Comparison of ENCODE assay signal across 13 cellular contexts in the genomic region with DNA sequence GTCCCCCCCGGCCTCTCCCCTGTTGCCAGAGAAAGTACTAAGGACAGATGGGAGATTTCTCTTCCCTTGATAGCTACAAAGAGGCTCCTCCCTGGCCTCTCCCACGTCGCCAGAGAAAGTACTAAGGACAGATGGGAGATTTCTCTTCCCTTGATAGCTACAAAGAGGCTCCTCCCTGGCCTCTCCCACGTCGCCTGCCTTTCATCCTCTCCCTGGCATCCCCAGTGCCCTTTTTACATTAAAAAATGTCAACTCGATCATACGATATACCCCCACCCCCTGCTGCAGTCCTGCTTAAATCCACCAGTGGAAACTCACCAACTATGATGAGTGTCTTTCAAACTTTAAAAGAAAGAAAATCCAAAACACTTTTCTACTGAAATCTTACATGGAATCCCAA. TPM values are rescaled to one million over a fixed set of nuclear protein-coding genes. Genes with fewer than 3 reads are reported as not detected.
DNase-seq lines count a peak whose midpoint lies in the region; ATAC-seq and TF ChIP-seq lines count a peak whose summit lies in the region.
"Not testable (repeated sequence)": the region's sequence is repeated elsewhere in the genome, so short reads cannot be mapped to it uniquely, and the experiment has no call there.
"Had no signal": no experiment of that assay in that cellular context is flagged by ENCODE, and none has a peak within 500 bp of the region (broad histone marks: within the 10 kb centered on the region; RNA-seq: fewer than 3 reads in every experiment).

No MANE protein-coding gene starts in this region.

- not testable (repeated sequence) for TF ChIP-seq POLR2A in adrenal gland (IDR thresholded peaks at IDR 0.05); spleen (IDR thresholded peaks at IDR 0.05); vagina (IDR thresholded peaks at IDR 0.05)

- DNase-seq in AG04450 (ENCODE audit: low read depth, low spot score); adrenal gland; mesothelial cell of epicardium (ENCODE audit: low spot score in 2 of 2, unreplicated experiment in 2 of 2); spleen; vagina (ENCODE audit: extremely low spot score in 2 of 2): not testable (repeated sequence)
- DNase-seq in NCI-H524 (lab: John Stamatoyannopoulos, UW) (peak; percentile 6 to 29), fibroblast of villous mesenchyme (ENCODE audit: low read depth) (peak; percentile 13), left ventricle myocardium superior (peak; percentile 30)

- not testable (repeated sequence) for TF ChIP-seq CTCF in AG04450 (IDR thresholded peaks at IDR 0.05; ENCODE audit: low read depth, low read length); adrenal gland (IDR thresholded peaks at IDR 0.05); fibroblast of villous mesenchyme (IDR thresholded peaks at IDR 0.05; ENCODE audit: insufficient read depth, low read depth, low read length); mesothelial cell of epicardium (IDR thresholded peaks at IDR 0.05; ENCODE audit: unreplicated experiment); spleen (IDR thresholded peaks at IDR 0.05 in 8 of 11, conservative IDR thresholded peaks at IDR 0.05 in 3 of 11); vagina (IDR thresholded peaks at IDR 0.05)

- not testable (repeated sequence) for H3K27me3 Mint-ChIP-seq in mesothelial cell of epicardium (ENCODE audit: low read depth)

- 64 to 81% (median 80%) methylated on average over 6 of the region's 7 CpGs for WGBS in adrenal gland, 4 donors
- WGBS in spleen, 5 donors = 71 to 91% (median 78%) methylated on average over 6 to 7 of the region's 7 CpGs

- intact Hi-C loops in adrenal gland (cut with DNase I) = loop anchor here in 1 of 2 donors (10.0 kb wide), 1 partner anchor 52 kb away; no protein-coding TSS in a partner anchor
- intact Hi-C loops in left ventricle myocardium superior (cut with micrococcal nuclease); spleen (cut with DNase I; ENCODE audit: low total_unique reads); vagina (cut with DNase I): not testable (repeated sequence)

- H3K4me1 Mint-ChIP-seq in mesothelial cell of epicardium = not testable (repeated sequence)

- H3K4me3 Mint-ChIP-seq in mesothelial cell of epicardium = not testable (repeated sequence)

- H3K4me3 ChIP-seq in AG04450 (ENCODE audit: low read depth, low read length); adrenal gland; fibroblast of villous mesenchyme (ENCODE audit: low read depth, low read length); spleen; vagina: not testable (repeated sequence)

- not testable (repeated sequence) for H3K4me1 ChIP-seq in adrenal gland (replicated peaks in 1 of 2); vagina
- peaks cover 0 to 18% (median 6%) of the 10 kb centered on the region in 6 donors for H3K4me1 ChIP-seq in spleen

- H3K36me3 Mint-ChIP-seq in mesothelial cell of epicardium = peaks cover 31% of the 10 kb centered on the region

- not testable (repeated sequence) for H3K9me3 ChIP-seq in AG04450 (ENCODE audit: control insufficient read depth, insufficient read depth, low read length); adrenal gland (replicated peaks in 1 of 3); spleen; vagina

- ATAC-seq in left ventricle myocardium superior = not testable (repeated sequence)

- H3K36me3 ChIP-seq in adrenal gland (replicated peaks in 1 of 2); vagina: not testable (repeated sequence)
- peaks cover 0 to 53% (median 7%) of the 10 kb centered on the region in 6 donors for H3K36me3 ChIP-seq in spleen

- peak overlapping the region; percentile 34 for H3K27ac ChIP-seq in AG04450 (ENCODE audit: low read depth, low read length)
- H3K27ac ChIP-seq in adrenal gland = peak overlapping the region in 3 of 5 donors; percentile 1 to 61 (median 51)
- H3K27ac ChIP-seq in spleen = peak overlapping the region in 5 of 8 donors; percentile 9 to 59 (median 48)
- H3K27ac ChIP-seq in vagina = peak overlapping the region; percentile 27

- peak overlapping the region; percentile 75 for H3K27ac Mint-ChIP-seq in mesothelial cell of epicardium

- POLR2A ChIA-PET in AG04450 (lab: Yijun Ruan, JAX) = not testable (repeated sequence)

- not testable (repeated sequence) for H3K9me3 Mint-ChIP-seq in mesothelial cell of epicardium

- not testable (repeated sequence) for H3K27me3 ChIP-seq in AG04450 (ENCODE audit: control insufficient read depth, insufficient read depth, low read length); adrenal gland; spleen (replicated peaks in 1 of 7); vagina

- CTCF ChIA-PET in AG04450 (lab: Charles Lee) = not testable (repeated sequence)

RNA-seq across cellular contexts. Expression of a gene that starts 7.6 kb away (rescaled TPM):
- polyA plus RNA-seq in AG04450 (2011; rRNA removed) = 3.7 and 5.8 TPM in 2 replicates
- polyA minus RNA-seq in AG04450 (2011; rRNA and poly(A)+ RNA removed) = 15.6 and 18.8 TPM in 2 replicates
- total RNA-seq in adrenal gland = 10 to 100 TPM in 2 of 8 donors, 1 to 10 TPM in 6; 4.8 to 20.1 (median 7.8) TPM
- 10 to 100 TPM in 1 of 3 donors, 1 to 10 TPM in 2; 4.5 to 10.9 (median 8.2) TPM for polyA plus RNA-seq in adrenal gland
- 6.5 and 8.4 TPM in 2 replicates for total RNA-seq in fibroblast of villous mesenchyme
- 18.4 TPM for total RNA-seq in left ventricle myocardium superior
- total RNA-seq in mesothelial cell of epicardium = 14.8 to 18.8 TPM (median 15.3 TPM) in 3 replicates
- total RNA-seq in spleen = 10 to 100 TPM in 4 of 7 donors, 1 to 10 TPM in 3; 5.6 to 18.7 (median 11.4) TPM
- polyA plus RNA-seq in spleen = 1 to 10 TPM; 3.4 to 4.9 (median 4.4) TPM
- 2.7 TPM for total RNA-seq in vagina

RNA-seq across cellular contexts. Expression of a gene that starts 34.5 kb away (rescaled TPM):
- polyA plus RNA-seq in AG04450 (2011; rRNA removed) (not detected in 2 replicates), adrenal gland (1 to 10 TPM in 1 of 3 donors, under 1 TPM in 1, not detected in 1; 0.64 to 1.0 TPM), spleen (1 to 10 TPM in 2 of 3 donors, under 1 TPM in 1; 0.71 to 1.2 (median 1.1) TPM)
- not detected in 2 replicates for polyA minus RNA-seq in AG04450 (2011; rRNA and poly(A)+ RNA removed)
- total RNA-seq in adrenal gland (under 1 TPM in 3 of 8 donors, not detected in 5; 0.47 to 0.69 (median 0.53) TPM), fibroblast of villous mesenchyme (not detected in 2 replicates), left ventricle myocardium superior (not detected), mesothelial cell of epicardium (not detected in 3 replicates), spleen (not detected), vagina (7.6 TPM)
- total RNA-seq: A673, Caco-2, Daoy, H1, HT-29 had no signal
- polyA plus RNA-seq: H1 had no signal
